8 cellular contexts compared by ENCODE assay signal in the genomic region with DNA sequence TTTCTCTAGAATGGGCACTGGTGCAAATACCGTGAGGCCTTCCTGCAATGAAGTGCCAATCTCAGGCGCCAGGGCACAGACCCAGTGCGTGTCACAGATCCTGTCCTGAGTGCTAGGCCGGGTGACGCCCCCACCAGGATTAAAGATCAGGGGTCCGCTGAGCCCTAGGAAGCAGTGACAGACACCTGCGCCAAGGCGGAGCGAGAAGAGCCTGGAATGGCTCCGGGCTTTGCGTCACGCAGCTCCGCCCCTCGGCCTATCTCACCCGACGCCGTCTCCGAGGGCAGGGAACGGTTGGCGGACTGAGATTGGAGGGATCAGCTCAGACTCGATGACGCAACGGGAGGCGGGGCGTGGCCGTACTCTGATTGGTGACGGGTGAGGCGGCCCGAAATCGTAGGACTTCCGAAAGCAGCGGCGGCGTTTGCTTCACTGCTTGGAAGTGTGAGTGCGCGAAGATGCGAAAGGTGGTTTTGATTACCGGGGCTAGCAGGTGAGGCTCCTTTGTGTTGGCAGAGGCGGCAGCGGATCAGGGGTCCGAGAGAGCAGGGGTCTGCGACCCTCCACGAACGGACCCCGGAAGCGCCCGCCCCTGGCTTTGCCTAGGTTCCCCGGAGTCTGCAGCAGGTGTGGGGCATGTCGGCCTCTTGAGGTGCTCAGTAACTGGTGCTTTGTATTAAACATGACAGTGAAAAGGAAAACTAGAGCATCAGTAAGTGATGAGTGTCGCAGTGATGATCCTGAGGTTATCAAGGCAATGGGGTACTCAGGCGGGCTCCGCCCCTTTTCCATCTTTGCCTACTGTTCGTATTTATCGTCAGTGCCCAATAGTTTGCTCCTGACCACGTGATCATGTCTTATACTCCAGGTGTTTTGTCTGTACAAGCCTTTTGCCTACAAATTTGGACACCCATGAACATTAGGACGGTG.
A peak's percentile ranks its signal among the peaks of the same experiment; 100 is the strongest.
DNase-seq lines count a peak whose midpoint lies in the region; ATAC-seq and TF ChIP-seq lines count a peak whose summit lies in the region.
"Not testable (repeated sequence)": the region's sequence is repeated elsewhere in the genome, so short reads cannot be mapped to it uniquely, and the experiment has no call there.

No MANE protein-coding gene starts in this region.

- intact Hi-C loops in PC-9 (cut with micrococcal nuclease; ENCODE audit: unreplicated experiment), result not testable (repeated sequence)

- not testable (repeated sequence) for H3K9me2 ChIP-seq in PC-9 (ENCODE audit: insufficient read depth)

- not testable (repeated sequence) for H3K27me3 ChIP-seq in PC-9 (ENCODE audit: insufficient read depth, low read depth); esophagus (ENCODE audit: control insufficient read depth in 1 of 2, insufficient read depth in 2 of 2, low read length in 2 of 2)

- peak overlapping the region; percentile 53 for H3K4me3 ChIP-seq in Jurkat, Clone E6-1 (ENCODE audit: low read length)
- H3K4me3 ChIP-seq in PC-9 (peak overlapping the region; percentile 57), esophagus (ENCODE audit: low read depth in 1 of 2, low read length in 2 of 2) (peak overlapping the region; percentile 47 to 63)

- not testable (repeated sequence) for TF ChIP-seq CTCF in PC-9 (conservative IDR thresholded peaks at IDR 0.05)

- H3K27ac ChIP-seq in PC-9 (peak overlapping the region; percentile 37), esophagus (ENCODE audit: low read depth in 2 of 2, low read length in 1 of 2) (peak overlapping the region; percentile 88 to 90)

- H3K9me3 ChIP-seq in PC-9 (ENCODE audit: insufficient read depth, low read depth); esophagus (ENCODE audit: control insufficient read depth in 2 of 2, insufficient read depth in 1 of 2, low read depth in 1 of 2, low read length in 1 of 2): not testable (repeated sequence)

- DNase-seq in DMS53 treated with DMSO at 0.1 percent for 48 hours (lab: John Stamatoyannopoulos, UW; ENCODE audit: unreplicated experiment) (peak; percentile 41), PC-9 (peak; percentile 40 to 71), myocyte (ENCODE audit: low read depth) (peak; percentile 46)
- peak; percentile 55 for DNase-seq in Jurkat, Clone E6-1 (ENCODE audit: low read depth, low spot score)
- DNase-seq in activated T-cell treated with anti-CD3 and anti-CD28 coated beads, Interleukin-2, amount 50 U/mL, for 4 hours, result peak; percentile 67
- DNase-seq in stimulated activated CD8-positive, alpha-beta memory T cell treated with anti-CD3 and anti-CD28 coated beads, Interleukin-4, amount 100 ng/mL, for 4 hours (ENCODE audit: low read depth in 2 of 2, low spot score in 1 of 2), result peak; percentile 49 to 50

- not testable (repeated sequence) for H3K4me1 Mint-ChIP-seq in activated T-cell treated with anti-CD3 and anti-CD28 coated beads, Interleukin-2, amount 50 U/mL, for 4 hours (ENCODE audit: low read depth)

- not testable (repeated sequence) for H3K36me3 ChIP-seq in PC-9 (ENCODE audit: low read depth); esophagus (ENCODE audit: control insufficient read depth in 2 of 2, insufficient read depth in 2 of 2, low read length in 1 of 2)

- POLR2A ChIA-PET in PC-9 (lab: Charles Lee; ENCODE audit: unreplicated experiment), result not testable (repeated sequence)

- H4K20me1 ChIP-seq in PC-9 (ENCODE audit: insufficient read depth), result not testable (repeated sequence)

- not testable (repeated sequence) for H3K4me1 ChIP-seq in PC-9 (replicated peaks; ENCODE audit: insufficient read depth); esophagus (ENCODE audit: control insufficient read depth in 2 of 2, insufficient read depth in 2 of 2, low read length in 1 of 2)

- H3K4me2 ChIP-seq in PC-9, result peak overlapping the region; percentile 74

- not testable (repeated sequence) for H3K9me3 Mint-ChIP-seq in activated T-cell treated with anti-CD3 and anti-CD28 coated beads, Interleukin-2, amount 50 U/mL, for 4 hours

- TSS peak; percentile 65 for BruUV-seq in PC-9 (replicated peaks; lab: Mats Ljungman, UMichigan)

- CTCF ChIA-PET in PC-9 (lab: Charles Lee), result not testable (repeated sequence)

- H3K27me3 Mint-ChIP-seq in activated T-cell treated with anti-CD3 and anti-CD28 coated beads, Interleukin-2, amount 50 U/mL, for 4 hours (ENCODE audit: low read depth), result not testable (repeated sequence)

- H3K79me2 ChIP-seq in PC-9 (ENCODE audit: low read depth), result not testable (repeated sequence)

- peak; percentile 100 for ATAC-seq in GM21717 (IDR thresholded peaks at IDR 0.05; ENCODE audit: unreplicated experiment)
- peak; percentile 100 for ATAC-seq in activated T-cell treated with anti-CD3 and anti-CD28 coated beads, Interleukin-2, amount 50 U/mL, for 4 hours

- not testable (repeated sequence) for H3F3A ChIP-seq in PC-9 (ENCODE audit: insufficient read depth, low read depth)

- 7 to 15% methylated on average over 33 to 48 of the region's 56 CpGs for WGBS in esophagus, 2 donors

- not testable (repeated sequence) for H3K36me3 Mint-ChIP-seq in activated T-cell treated with anti-CD3 and anti-CD28 coated beads, Interleukin-2, amount 50 U/mL, for 4 hours (ENCODE audit: insufficient read depth)

- H3K4me3 Mint-ChIP-seq in activated T-cell treated with anti-CD3 and anti-CD28 coated beads, Interleukin-2, amount 50 U/mL, for 4 hours, result peak overlapping the region; percentile 87

- peak overlapping the region; percentile 80 for H2AFZ ChIP-seq in PC-9

Comparison
In these comparisons a context has a peak if more than half of its experiments do, and no peak if none do; other contexts are left out.
1. Peak in every context shown above with its lines: DNase-seq, ATAC-seq, H3K4me3 ChIP-seq and H3K27ac ChIP-seq.